8 cellular contexts compared by ENCODE assay signal in the genomic region with DNA sequence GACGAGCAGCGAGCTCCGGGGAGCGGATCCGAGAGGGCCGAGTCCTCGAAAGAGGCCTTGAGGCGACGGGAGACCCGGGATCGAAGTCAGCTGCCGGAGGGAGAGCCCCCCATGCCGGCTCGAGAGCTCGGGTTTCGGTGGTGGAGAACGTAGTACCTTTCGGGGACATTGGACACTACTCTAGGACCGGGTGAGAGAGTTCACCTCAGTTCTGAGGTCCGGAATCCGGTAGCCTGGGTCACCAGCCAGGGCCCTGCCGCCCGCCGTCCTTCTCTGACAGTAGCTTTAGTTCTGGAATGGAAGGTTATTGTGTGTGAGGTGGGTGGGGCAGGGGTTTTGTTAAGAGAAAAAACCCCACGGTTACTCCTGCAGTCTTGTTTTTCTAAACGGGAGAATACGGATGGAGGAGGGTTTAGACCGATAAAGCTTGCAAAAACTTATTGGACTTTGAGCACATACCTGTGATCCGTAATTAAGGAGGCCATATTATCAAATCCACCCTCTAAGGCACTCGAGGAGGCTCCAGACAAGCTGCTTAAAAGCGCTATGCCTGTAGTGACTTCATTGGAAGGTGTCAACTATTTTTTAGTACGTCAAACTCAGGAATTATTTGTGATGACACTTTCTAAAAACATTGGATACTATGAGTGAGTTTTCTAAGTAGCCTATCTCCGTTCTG. TPM values are rescaled to one million over a fixed set of nuclear protein-coding genes. Genes with fewer than 3 reads are reported as not detected.
DNase-seq lines count a peak whose midpoint lies in the region; ATAC-seq and TF ChIP-seq lines count a peak whose summit lies in the region.

No MANE protein-coding gene starts in this region.

- ATAC-seq in HG02981 (IDR thresholded peaks at IDR 0.05; ENCODE audit: unreplicated experiment) (peak; percentile 3), RWPE2 (ENCODE audit: low read depth) (peak; percentile 22; the same call in 2 of the 3 replicates)

- WGBS in testis, 2 donors, result 1% methylated on average over 18 to 28 of the region's 33 CpGs

- H3K36me3 Mint-ChIP-seq in dendritic cell treated with granulocyte-macrophage colony-stimulating factor and Interleukin-4, amounts not matched to agents 40 ng/mL and 50 ng/mL, for 4 days (ENCODE audit: low read depth), result peaks cover 14% of the 10 kb centered on the region
- H3K36me3 Mint-ChIP-seq in mesothelial cell of epicardium, result no peaks in the 10 kb centered on the region

- DNase-seq in stimulated activated CD4-positive, alpha-beta T cell treated with anti-CD3 and anti-CD28 coated beads, Interleukin-15, amount 100 ng/mL, for 24 hours, result peak; percentile 34
- DNase-seq in stimulated activated CD4-positive, alpha-beta T cell treated with anti-CD3 and anti-CD28 coated beads, Interleukin-4, amount 100 ng/mL, for 1 hour, result no peak
- DNase-seq in RWPE2 (ENCODE audit: low spot score), result no peak
- DNase-seq in mesothelial cell of epicardium (ENCODE audit: low spot score in 2 of 2, unreplicated experiment in 2 of 2), result peak in 1 of 2 experiments; percentile 32
- peak; percentile 34 for DNase-seq in testis
- DNase-seq in NCI-H1694 treated with DMSO at 0.1 percent for 48 hours (lab: John Stamatoyannopoulos, UW), result no peak

- H3K27ac ChIP-seq in RWPE2 (ENCODE audit: poor library complexity, severe bottlenecking), result peak overlapping the region; percentile 81
- peak overlapping the region; percentile 96 to 98 for H3K27ac ChIP-seq in testis

- H3K4me1 Mint-ChIP-seq in dendritic cell treated with granulocyte-macrophage colony-stimulating factor and Interleukin-4, amounts not matched to agents 40 ng/mL and 50 ng/mL, for 4 days (ENCODE audit: low read depth), result peaks cover 29% of the 10 kb centered on the region
- H3K4me1 Mint-ChIP-seq in mesothelial cell of epicardium, result peaks cover 26% of the 10 kb centered on the region

- no peaks in the 10 kb centered on the region for H3K27me3 ChIP-seq in RWPE2 (ENCODE audit: insufficient read depth, poor library complexity, severe bottlenecking)
- H3K27me3 ChIP-seq in testis, result no peaks in the 10 kb centered on the region

- H3K9me3 ChIP-seq in RWPE2 (ENCODE audit: severe bottlenecking) (no peaks in the 10 kb centered on the region), testis (no peaks in the 10 kb centered on the region)

- H3K36me3 ChIP-seq in RWPE2 (ENCODE audit: low read depth) (peaks cover 8% of the 10 kb centered on the region), testis (ENCODE audit: low read depth, missing control alignments) (no peaks in the 10 kb centered on the region)

- intact Hi-C loops in dendritic cell treated with granulocyte-macrophage colony-stimulating factor and Interleukin-4, amounts not matched to agents 40 ng/mL and 50 ng/mL, for 4 days (cut with micrococcal nuclease), result loop anchor here (2.0 to 5.0 kb wide), 3 partner anchors 67 to 305 kb away; a partner anchor contains a TSS
- intact Hi-C loops in testis (cut with DNase I; ENCODE audit: low total_unique reads), result no loop called here

- peak overlapping the region; percentile 99 for H3K4me3 Mint-ChIP-seq in dendritic cell treated with granulocyte-macrophage colony-stimulating factor and Interleukin-4, amounts not matched to agents 40 ng/mL and 50 ng/mL, for 4 days
- H3K4me3 Mint-ChIP-seq in mesothelial cell of epicardium, result peak overlapping the region; percentile 99

- TF ChIP-seq POLR2A in testis (IDR thresholded peaks at IDR 0.05), result no peak

- TF ChIP-seq CTCF in RWPE2 (IDR thresholded peaks at IDR 0.05; ENCODE audit: poor library complexity, severe bottlenecking) (no peak), mesothelial cell of epicardium (IDR thresholded peaks at IDR 0.05; ENCODE audit: unreplicated experiment) (no peak), testis (IDR thresholded peaks at IDR 0.05) (no peak)

- peak overlapping the region; percentile 96 for H3K27ac Mint-ChIP-seq in dendritic cell treated with granulocyte-macrophage colony-stimulating factor and Interleukin-4, amounts not matched to agents 40 ng/mL and 50 ng/mL, for 4 days
- peak overlapping the region; percentile 94 for H3K27ac Mint-ChIP-seq in mesothelial cell of epicardium

- H3K27me3 Mint-ChIP-seq in dendritic cell treated with granulocyte-macrophage colony-stimulating factor and Interleukin-4, amounts not matched to agents 40 ng/mL and 50 ng/mL, for 4 days, result no peaks in the 10 kb centered on the region
- H3K27me3 Mint-ChIP-seq in mesothelial cell of epicardium (ENCODE audit: low read depth), result no peaks in the 10 kb centered on the region

- peaks cover 14% of the 10 kb centered on the region for H3K4me1 ChIP-seq in RWPE2 (ENCODE audit: insufficient read depth, poor library complexity, severe bottlenecking)
- H3K4me1 ChIP-seq in testis, result no peaks in the 10 kb centered on the region

- H3K4me3 ChIP-seq in RWPE2 (ENCODE audit: severe bottlenecking) (peak overlapping the region; percentile 86), testis (peak overlapping the region; percentile 91 to 92)

- H3K9me3 Mint-ChIP-seq in dendritic cell treated with granulocyte-macrophage colony-stimulating factor and Interleukin-4, amounts not matched to agents 40 ng/mL and 50 ng/mL, for 4 days, result no peaks in the 10 kb centered on the region
- H3K9me3 Mint-ChIP-seq in mesothelial cell of epicardium, result no peaks in the 10 kb centered on the region

RNA-seq across cellular contexts. Expression of a gene that starts 0.8 kb away (rescaled TPM):
- total RNA-seq in mesothelial cell of epicardium (53.0 to 61.4 TPM (median 55.5 TPM) in 3 replicates), testis (10 to 100 TPM; 49.0 to 75.4 TPM)
- polyA plus RNA-seq in testis (ENCODE audit: insufficient read depth, low read depth, low replicate concordance), result 23.1 TPM

RNA-seq across cellular contexts. Expression of a gene that starts 0.9 kb away (rescaled TPM):
- total RNA-seq in mesothelial cell of epicardium, result 3.6 to 6.5 TPM (median 4.2 TPM) in 3 replicates
- 1 to 10 TPM; 5.0 to 8.0 TPM for total RNA-seq in testis
- polyA plus RNA-seq in testis (ENCODE audit: insufficient read depth, low read depth, low replicate concordance), result 6.7 TPM

Comparison
In these comparisons a context has a peak if more than half of its experiments do, and no peak if none do; other contexts are left out.
1. DNase-seq: peak in stimulated activated CD4-positive, alpha-beta T cell treated with anti-CD3 and anti-CD28 coated beads, Interleukin-15, amount 100 ng/mL, for 24 hours (single experiment) and testis (single experiment); none in stimulated activated CD4-positive, alpha-beta T cell treated with anti-CD3 and anti-CD28 coated beads, Interleukin-4, amount 100 ng/mL, for 1 hour (single experiment), RWPE2 (single experiment) and NCI-H1694 treated with DMSO at 0.1 percent for 48 hours (single experiment).